21 cellular contexts compared by ENCODE assay signal in the genomic region with DNA sequence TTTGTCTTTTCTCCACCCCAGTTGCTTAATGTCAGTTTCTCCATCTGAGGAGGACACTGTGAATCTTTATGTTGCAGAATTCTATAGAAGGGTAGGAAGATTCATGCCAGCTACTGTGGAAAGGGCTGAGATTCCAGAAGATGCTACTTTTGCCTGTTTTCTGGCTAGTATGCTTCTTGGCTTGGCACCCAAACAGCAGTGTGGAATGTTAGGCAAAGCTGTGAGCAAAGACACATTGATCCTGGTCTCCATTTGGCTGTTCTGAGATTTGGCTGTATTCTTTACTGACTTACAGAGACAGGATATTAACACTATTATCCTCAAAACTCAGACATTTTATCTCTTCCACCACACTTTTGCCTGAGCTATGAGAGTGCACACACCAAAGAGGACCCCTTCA. TPM values are rescaled to one million over a fixed set of nuclear protein-coding genes. Genes with fewer than 3 reads are reported as not detected.
DNase-seq lines count a peak whose midpoint lies in the region; ATAC-seq and TF ChIP-seq lines count a peak whose summit lies in the region.
"Had no signal": no experiment of that assay in that cellular context is flagged by ENCODE, and none has a peak within 500 bp of the region (broad histone marks: within the 10 kb centered on the region; RNA-seq: fewer than 3 reads in every experiment).

No MANE protein-coding gene starts in this region.

- H3K27me3 ChIP-seq in layer of hippocampus (ENCODE audit: control insufficient read depth, insufficient read depth, low read length) (no peaks in the 10 kb centered on the region), left lung (no peaks in the 10 kb centered on the region), psoas muscle (ENCODE audit: insufficient read depth in 3 of 3, low read length in 2 of 3) (no peaks in the 10 kb centered on the region)

- ATAC-seq in left lung: no peak
- ATAC-seq in left cardiac atrium: no peak
- no peak for ATAC-seq in psoas muscle
- ATAC-seq: GM12878 had no signal

- TF ChIP-seq CTCF in left lung (IDR thresholded peaks at IDR 0.05) (no peak), psoas muscle (IDR thresholded peaks at IDR 0.05) (no peak)

- no peak overlapping the region for H3K4me3 Mint-ChIP-seq in T-helper 1 cell treated with Interleukin-12 subunit alpha and Interleukin-12 subunit beta and Interleukin-4 antibody, amounts not matched to agents 30 μg/mL and 1 μg/mL, for 36 hours
- H3K4me3 Mint-ChIP-seq: CD4-positive, alpha-beta T cell; HFFc6 had no signal

- H3K4me3 ChIP-seq in left lung (no peak overlapping the region), psoas muscle (no peak overlapping the region)
- H3K4me3 ChIP-seq: GM12878 had no signal

- peaks cover 40% of the 10 kb centered on the region for H3K36me3 Mint-ChIP-seq in T-helper 1 cell treated with Interleukin-12 subunit alpha and Interleukin-12 subunit beta and Interleukin-4 antibody, amounts not matched to agents 30 μg/mL and 1 μg/mL, for 36 hours (ENCODE audit: low read depth)

- H3K9me3 ChIP-seq in left lung: no peaks in the 10 kb centered on the region
- H3K9me3 ChIP-seq in psoas muscle: no peaks in the 10 kb centered on the region

- H3K9me3 Mint-ChIP-seq in T-helper 1 cell treated with Interleukin-12 subunit alpha and Interleukin-12 subunit beta and Interleukin-4 antibody, amounts not matched to agents 30 μg/mL and 1 μg/mL, for 36 hours: no peaks in the 10 kb centered on the region
- H3K9me3 Mint-ChIP-seq: CD4-positive, alpha-beta T cell; HFFc6 had no signal

- intact Hi-C loops in left lung (cut with DNase I) (no loop called here), left cardiac atrium (cut with DNase I) (no loop called here), psoas muscle (cut with DNase I) (no loop called here)

- H3K4me1 Mint-ChIP-seq in T-helper 1 cell treated with Interleukin-12 subunit alpha and Interleukin-12 subunit beta and Interleukin-4 antibody, amounts not matched to agents 30 μg/mL and 1 μg/mL, for 36 hours (ENCODE audit: low read depth): peaks cover 1% of the 10 kb centered on the region

- peak overlapping the region; percentile 52 for H3K27ac ChIP-seq in layer of hippocampus (ENCODE audit: low read depth, low read length)
- H3K27ac ChIP-seq in left lung: no peak overlapping the region
- no peak overlapping the region for H3K27ac ChIP-seq in psoas muscle
- H3K27ac ChIP-seq: 22Rv1 had no signal

- H3K27me3 Mint-ChIP-seq in T-helper 1 cell treated with Interleukin-12 subunit alpha and Interleukin-12 subunit beta and Interleukin-4 antibody, amounts not matched to agents 30 μg/mL and 1 μg/mL, for 36 hours (ENCODE audit: low read depth): no peaks in the 10 kb centered on the region
- H3K27me3 Mint-ChIP-seq: CD4-positive, alpha-beta T cell had no signal

- DNase-seq in T-helper 1 cell (no peak), astrocyte of the hippocampus (ENCODE audit: low read depth, low spot score) (peak; percentile 26), left lung (no peak), left cardiac atrium (no peak), COLO668 (lab: John Stamatoyannopoulos, UW; ENCODE audit: unreplicated experiment) (no peak), psoas muscle (no peak)
- DNase-seq: CD4-positive, alpha-beta T cell; GF-D8; HFFc6; KG1; MV-4-11; NCI-H1694 treated with DMSO at 0.1 percent for 48 hours; NCI-H2107; NCI-H524; NCI-H82; OCI-M1; Right ventricle myocardium superior had no signal

- H3K4me1 ChIP-seq in left lung: peaks cover 0 to 4% of the 10 kb centered on the region in 2 donors
- no peaks in the 10 kb centered on the region for H3K4me1 ChIP-seq in psoas muscle

- H3K27ac Mint-ChIP-seq in T-helper 1 cell treated with Interleukin-12 subunit alpha and Interleukin-12 subunit beta and Interleukin-4 antibody, amounts not matched to agents 30 μg/mL and 1 μg/mL, for 36 hours: peak overlapping the region; percentile 45
- H3K27ac Mint-ChIP-seq: CD4-positive, alpha-beta T cell; HFFc6 had no signal

- H3K36me3 ChIP-seq in left lung: peaks cover 0 to 66% of the 10 kb centered on the region in 2 donors
- H3K36me3 ChIP-seq in psoas muscle (ENCODE audit: insufficient read depth in 1 of 2, low read depth in 1 of 2): peaks cover 8 to 73% of the 10 kb centered on the region in 2 donors

RNA-seq across cellular contexts. Expression of a gene that starts 39.3 kb away (rescaled TPM):
- total RNA-seq in left lung (10 to 100 TPM; 55.5 to 57.1 TPM), left cardiac atrium (100 to 1,000 TPM; 121 to 146 TPM), psoas muscle (100 to 1,000 TPM; 105 to 158 (median 128) TPM)
- 100 to 1,000 TPM; 116 to 137 (median 131) TPM for polyA plus RNA-seq in psoas muscle
